8 cellular contexts compared by ENCODE assay signal in the genomic region with DNA sequence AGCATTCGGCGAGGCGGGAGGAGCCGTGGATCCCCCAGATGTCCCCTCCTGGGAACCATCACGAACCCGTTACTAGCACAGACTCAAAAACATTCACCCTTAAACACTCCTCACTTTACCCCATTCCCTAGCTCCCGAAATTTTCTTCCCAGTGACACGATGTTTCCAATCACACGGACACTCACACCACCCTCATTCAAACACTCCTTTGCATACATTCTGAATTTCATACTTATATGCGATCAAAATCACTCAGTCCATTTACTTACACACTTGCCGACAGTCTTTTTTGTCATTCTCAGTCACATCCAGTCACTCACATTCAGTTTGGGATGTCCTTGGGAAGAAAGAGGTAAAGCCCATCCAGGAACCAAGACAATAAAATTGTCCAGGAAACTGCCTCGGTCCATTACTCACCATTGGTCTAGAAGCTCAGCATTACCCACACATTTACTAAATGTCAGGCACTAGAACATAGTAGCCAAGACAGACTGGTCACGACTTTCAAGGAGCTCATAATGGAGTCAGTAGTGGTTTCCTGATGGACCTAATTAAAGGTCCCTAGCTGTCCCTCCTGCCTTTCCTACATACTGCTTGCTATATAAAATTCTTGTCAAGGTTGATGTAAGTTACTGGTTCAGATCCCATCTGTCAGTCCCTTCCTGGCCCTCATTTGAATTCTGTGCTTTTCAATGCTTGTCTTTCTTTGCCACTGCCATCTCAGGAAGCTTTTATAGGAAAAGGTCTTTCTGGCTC. TPM values are rescaled to one million over a fixed set of nuclear protein-coding genes. Genes with fewer than 3 reads are reported as not detected.
DNase-seq lines count a peak whose midpoint lies in the region; ATAC-seq and TF ChIP-seq lines count a peak whose summit lies in the region.

No MANE protein-coding gene starts in this region.

- H3K9me3 Mint-ChIP-seq in CD8-positive, alpha-beta T cell = no peaks in the 10 kb centered on the region

- no peaks in the 10 kb centered on the region for H3K36me3 ChIP-seq in CD8-positive, alpha-beta T cell (ENCODE audit: insufficient read depth, low read length)
- peaks cover 29 to 35% of the 10 kb centered on the region in 2 donors for H3K36me3 ChIP-seq in ascending aorta
- peaks cover under 1 to 41% (median 17%) of the 10 kb centered on the region in 4 donors for H3K36me3 ChIP-seq in upper lobe of left lung

- no peak for TF ChIP-seq CTCF in CD8-positive, alpha-beta T cell (IDR thresholded peaks at IDR 0.05)
- TF ChIP-seq CTCF in ascending aorta (IDR thresholded peaks at IDR 0.05) (no peak), lower leg skin (IDR thresholded peaks at IDR 0.05) (no peak), upper lobe of left lung (IDR thresholded peaks at IDR 0.05) (no peak)

- no peak for TF ChIP-seq POLR2A in lower leg skin (IDR thresholded peaks at IDR 0.05)
- no peak for TF ChIP-seq POLR2A in upper lobe of left lung (IDR thresholded peaks at IDR 0.05)

- intact Hi-C loops in CD8-positive, alpha-beta T cell (cut with DNase I, micrococcal nuclease) = loop anchor here (2.0 to 5.0 kb wide), 4 partner anchors 74 to 752 kb away; a partner anchor contains a TSS
- intact Hi-C loops in ascending aorta (cut with DNase I) (loop anchor here (2.0 kb wide), 2 partner anchors 146 to 164 kb away; a partner anchor contains a TSS), lower leg skin (cut with DNase I; ENCODE audit: low total_unique reads) (loop anchor here (10.0 kb wide), 1 partner anchor 70 kb away; a partner anchor contains a TSS)

- H3K4me1 ChIP-seq in CD8-positive, alpha-beta T cell (ENCODE audit: insufficient read depth, low read length) = peaks cover 37% of the 10 kb centered on the region
- H3K4me1 ChIP-seq in ascending aorta = peaks cover 16 to 24% of the 10 kb centered on the region in 2 donors
- peaks cover 55 to 66% (median 65%) of the 10 kb centered on the region in 4 donors for H3K4me1 ChIP-seq in upper lobe of left lung

- H3K27ac Mint-ChIP-seq in CD8-positive, alpha-beta T cell = peak overlapping the region; percentile 94

- H3K36me3 Mint-ChIP-seq in CD8-positive, alpha-beta T cell = peaks cover 52% of the 10 kb centered on the region

- no peaks in the 10 kb centered on the region for H3K27me3 Mint-ChIP-seq in CD8-positive, alpha-beta T cell (ENCODE audit: low read depth)

- no peak for TF ChIP-seq EP300 in upper lobe of left lung (IDR thresholded peaks at IDR 0.05)

- H3K9me3 ChIP-seq in CD8-positive, alpha-beta T cell (ENCODE audit: low read length) = no peaks in the 10 kb centered on the region
- H3K9me3 ChIP-seq in ascending aorta = no peaks in the 10 kb centered on the region
- H3K9me3 ChIP-seq in upper lobe of left lung = no peaks in the 10 kb centered on the region

- H3K4me3 ChIP-seq in CD8-positive, alpha-beta T cell (ENCODE audit: low read depth, low read length) = peak overlapping the region; percentile 52
- H3K4me3 ChIP-seq in ascending aorta (peak overlapping the region; percentile 88 to 92), lower leg skin (ENCODE audit: low read depth, poor library complexity, severe bottlenecking) (peak overlapping the region; percentile 26), upper lobe of left lung (peak overlapping the region; percentile 71 to 85 (median 74))

- ATAC-seq in CD8-positive, alpha-beta T cell = no peak
- ATAC-seq in HG02885 (IDR thresholded peaks at IDR 0.05; ENCODE audit: poor library complexity, unreplicated experiment) = peak; percentile 2
- peak in 1 of 2 donors; percentile 1 for ATAC-seq in upper lobe of left lung (ENCODE audit: low FRiP score in 2 of 2)

- POLR2A ChIA-PET in CD8-positive, alpha-beta T cell (lab: Charles Lee) = interaction anchor here (0.6 to 2.8 kb wide), 9 partner anchors 8 to 163 kb away, joined by 3 to 26 read pairs (median 5); a partner anchor contains a TSS

- H3K27ac ChIP-seq in CD8-positive, alpha-beta T cell (ENCODE audit: low read depth, low read length) = peak overlapping the region; percentile 73
- H3K27ac ChIP-seq in ascending aorta = peak overlapping the region; percentile 92 to 93
- H3K27ac ChIP-seq in upper lobe of left lung = peak overlapping the region; percentile 94 to 97 (median 94)

- H3K4me1 Mint-ChIP-seq in CD8-positive, alpha-beta T cell (ENCODE audit: low read depth) = peaks cover 68% of the 10 kb centered on the region

- DNase-seq in CD8-positive, alpha-beta T cell = no peak
- DNase-seq in ascending aorta (ENCODE audit: low spot score in 2 of 2) = no peak
- no peak for DNase-seq in lower leg skin (ENCODE audit: low spot score in 2 of 2)
- DNase-seq in upper lobe of left lung = no peak
- no peak for DNase-seq in SW480 (ENCODE audit: low spot score)
- no peak for DNase-seq in NCI-H774 (lab: John Stamatoyannopoulos, UW)
- DNase-seq in activated CD4-positive, alpha-beta T cell treated with anti-CD3 and anti-CD28 coated beads for 48 hours = no peak

- CTCF ChIA-PET in CD8-positive, alpha-beta T cell (lab: Charles Lee) = interaction anchor here (0.9 to 1.8 kb wide), 2 partner anchors 10 to 125 kb away, joined by 3 to 4 read pairs; no protein-coding TSS in a partner anchor

- H3K4me3 Mint-ChIP-seq in CD8-positive, alpha-beta T cell = peak overlapping the region; percentile 88

- WGBS in lower leg skin, 2 donors = 4% methylated on average over 13 of the region's 13 CpGs
- 5% methylated on average over 13 of the region's 13 CpGs for whole genome bisulfite sequencing in upper lobe of left lung, 2 donors

- H3K27me3 ChIP-seq in CD8-positive, alpha-beta T cell (ENCODE audit: insufficient read depth, low read length) = no peaks in the 10 kb centered on the region
- H3K27me3 ChIP-seq in ascending aorta (no peaks in the 10 kb centered on the region), upper lobe of left lung (no peaks in the 10 kb centered on the region)

RNA-seq across cellular contexts. Expression of a gene that starts 0.6 kb away (rescaled TPM):
- total RNA-seq in CD8-positive, alpha-beta T cell = 10 to 100 TPM; 14.8 to 19.4 TPM
- 46.2 TPM for total RNA-seq in ascending aorta
- 10 to 100 TPM; 59.7 to 86.4 (median 68.2) TPM for total RNA-seq in lower leg skin
- total RNA-seq in upper lobe of left lung = 10 to 100 TPM; 30.4 to 92.3 (median 56.7) TPM

RNA-seq across cellular contexts. Expression of a gene that starts 0.8 kb away (rescaled TPM):
- 10 to 100 TPM; 51.0 to 51.7 TPM for total RNA-seq in CD8-positive, alpha-beta T cell
- total RNA-seq in ascending aorta (47.3 TPM), lower leg skin (10 to 100 TPM; 14.0 to 23.7 (median 19.2) TPM), upper lobe of left lung (100 to 1,000 TPM in 1 of 6 donors, 10 to 100 TPM in 5; 14.1 to 127 (median 28.4) TPM)

RNA-seq across cellular contexts. Expression of a gene that starts 7.9 kb away (rescaled TPM):
- total RNA-seq in CD8-positive, alpha-beta T cell = 10 to 100 TPM; 33.7 to 37.2 TPM
- 47.3 TPM for total RNA-seq in ascending aorta
- total RNA-seq in lower leg skin = 10 to 100 TPM; 11.4 to 23.9 (median 14.6) TPM
- 10 to 100 TPM; 23.1 to 31.6 (median 29.6) TPM for total RNA-seq in upper lobe of left lung

RNA-seq across cellular contexts. Expression of a gene that starts 17.7 kb away (rescaled TPM):
- total RNA-seq in CD8-positive, alpha-beta T cell = 10 to 100 TPM; 10.6 to 13.7 TPM
- 4.0 TPM for total RNA-seq in ascending aorta
- total RNA-seq in lower leg skin = 10 to 100 TPM; 19.2 to 32.1 (median 27.2) TPM
- total RNA-seq in upper lobe of left lung = 10 to 100 TPM; 12.1 to 32.5 (median 21.0) TPM

Comparison
In these comparisons a context has a peak if more than half of its experiments do, and no peak if none do; other contexts are left out.
1. H3K4me3 ChIP-seq: peak in every context shown above with its lines; median percentile 90 in ascending aorta; 74 in upper lobe of left lung; 52 in CD8-positive, alpha-beta T cell; 26 in lower leg skin.